15 cellular contexts compared by ENCODE assay signal in the genomic region with DNA sequence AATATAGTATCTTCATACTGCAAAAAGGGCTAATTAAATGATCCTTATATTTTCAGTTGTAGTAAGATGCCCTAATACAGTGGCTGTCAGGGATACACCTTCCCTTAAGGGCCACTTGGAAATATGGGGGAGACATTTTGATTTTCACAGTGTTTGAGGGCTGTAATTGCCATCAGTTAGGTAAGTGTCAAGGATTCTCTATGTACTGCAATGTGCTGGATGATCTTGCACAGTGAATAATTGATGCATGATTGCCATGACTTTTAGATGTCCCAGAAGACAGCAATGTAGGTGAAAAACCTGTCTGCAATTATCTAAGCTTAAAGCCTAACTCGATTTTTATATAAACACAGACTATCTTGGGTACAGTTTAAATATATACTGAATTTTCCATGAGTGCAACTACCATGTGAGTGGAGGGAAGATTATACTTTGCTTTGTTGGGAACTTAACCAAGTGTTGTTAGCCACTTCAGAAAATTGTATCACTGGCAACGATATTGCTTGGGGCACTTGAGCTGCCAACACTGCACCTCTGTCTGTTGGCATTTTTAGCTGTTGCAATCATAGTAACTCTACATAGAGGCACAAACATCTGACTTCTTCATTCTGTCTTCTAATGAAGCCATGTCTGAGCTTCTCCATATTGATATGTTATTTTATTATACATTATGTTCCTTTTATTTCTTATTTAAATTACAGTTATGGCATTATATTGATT. TPM values are rescaled to one million over a fixed set of nuclear protein-coding genes. Genes with fewer than 3 reads are reported as not detected.
DNase-seq lines count a peak whose midpoint lies in the region; ATAC-seq and TF ChIP-seq lines count a peak whose summit lies in the region.
"Had no signal": no experiment of that assay in that cellular context is flagged by ENCODE, and none has a peak within 500 bp of the region (broad histone marks: within the 10 kb centered on the region; RNA-seq: fewer than 3 reads in every experiment).

No MANE protein-coding gene starts in this region.

- H3K4me3 ChIP-seq in heart right ventricle (no peak overlapping the region), right cardiac atrium (ENCODE audit: low read length) (no peak overlapping the region)
- H3K4me3 ChIP-seq: A549, GM23338 had no signal

- H3K27ac ChIP-seq in heart right ventricle: peak overlapping the region in 4 of 10 donors; percentile 35 to 57 (median 40)
- no peak overlapping the region for H3K27ac ChIP-seq in right cardiac atrium (ENCODE audit: low read length)
- H3K27ac ChIP-seq: A549, C4-2B, HL-60 had no signal

- WGBS in heart right ventricle, 2 donors: 38 to 43% methylated on average over 2 of the region's 2 CpGs
- 45% methylated on average over 2 of the region's 2 CpGs for whole genome bisulfite sequencing in right cardiac atrium

- in situ Hi-C loops in SK-MEL-5 (cut with HindIII; ENCODE audit: low pct_unique_long_range_greater_than_20kb, low sequenced_read_pairs): loop anchor here (25.0 kb wide), 1 partner anchor 287 kb away; no protein-coding TSS in a partner anchor

- ATAC-seq in heart right ventricle (peak; percentile 49 to 93 (median 82)), right cardiac atrium (peak; percentile 81 to 84), HG02840 (IDR thresholded peaks at IDR 0.05; ENCODE audit: low FRiP score, unreplicated experiment) (no peak)
- ATAC-seq: A549, GM23338 had no signal

- no peak for TF ChIP-seq CTCF in heart right ventricle (IDR thresholded peaks at IDR 0.05)

- peak; percentile 40 for DNase-seq in SK-MEL-5 (ENCODE audit: low read depth, low spot score)
- peak; percentile 20 for DNase-seq in epidermal melanocyte (ENCODE audit: insufficient read length, low spot score)
- DNase-seq in heart right ventricle: no peak
- DNase-seq in right cardiac atrium: no peak
- DNase-seq in pons (ENCODE audit: low spot score): no peak
- no peak for DNase-seq in NCI-H187 (lab: John Stamatoyannopoulos, UW)
- DNase-seq: AML-193; Caco-2; CD4-positive, alpha-beta T cell; HCEC 1CT had no signal

- H3K9me3 ChIP-seq in heart right ventricle: peaks cover 0 to 6% (median 3%) of the 10 kb centered on the region in 11 donors
- no peaks in the 10 kb centered on the region for H3K9me3 ChIP-seq in right cardiac atrium (ENCODE audit: control insufficient read depth, low read length)
- H3K9me3 ChIP-seq: A549, Caco-2 had no signal

- H3K27me3 ChIP-seq in heart right ventricle: no peaks in the 10 kb centered on the region
- H3K27me3 ChIP-seq in right cardiac atrium (ENCODE audit: control insufficient read depth, insufficient read depth): no peaks in the 10 kb centered on the region

- intact Hi-C loops in heart right ventricle (cut with DNase I): no loop called here
- intact Hi-C loops in right cardiac atrium (cut with DNase I): no loop called here

- H3K36me3 ChIP-seq in heart right ventricle: no peaks in the 10 kb centered on the region

- H3K4me1 ChIP-seq in heart right ventricle (peaks cover 0 to 20% (median 3%) of the 10 kb centered on the region in 9 donors), right cardiac atrium (ENCODE audit: control insufficient read depth, insufficient read depth, low read length) (no peaks in the 10 kb centered on the region)
- H3K4me1 ChIP-seq: A549 had no signal

RNA-seq across cellular contexts. Expression of a gene that starts 45.2 kb away (rescaled TPM):
- 32.4 and 37.4 TPM in 2 replicates for total RNA-seq in SK-MEL-5 (2014; rRNA removed; shearing (Covaris generic))
- 26.0 and 38.1 TPM in 2 replicates for polyA plus RNA-seq in SK-MEL-5 (2015; cell fraction: cytosol; rRNA removed)
- polyA plus RNA-seq in SK-MEL-5 (2015; cell fraction: nucleus; rRNA removed): 3.6 and 12.3 TPM in 2 replicates
- total RNA-seq in heart right ventricle (10 to 100 TPM; 19.4 to 31.0 (median 27.0) TPM), right cardiac atrium (10 to 100 TPM; 15.7 to 20.6 (median 19.7) TPM)
- polyA plus RNA-seq in heart right ventricle (10 to 100 TPM in 1 of 2 donors, 1 to 10 TPM in 1; 3.7 to 23.1 TPM), right cardiac atrium (20.7 TPM)

RNA-seq across cellular contexts. Expression of a gene that starts 45.3 kb away (rescaled TPM):
- 15.2 and 15.8 TPM in 2 replicates for total RNA-seq in SK-MEL-5 (2014; rRNA removed; shearing (Covaris generic))
- 6.8 and 7.2 TPM in 2 replicates for polyA plus RNA-seq in SK-MEL-5 (2015; cell fraction: cytosol; rRNA removed)
- polyA plus RNA-seq in SK-MEL-5 (2015; cell fraction: nucleus; rRNA removed): 29.0 and 33.5 TPM in 2 replicates
- 1 to 10 TPM; 1.9 to 3.5 (median 2.8) TPM for total RNA-seq in heart right ventricle
- polyA plus RNA-seq in heart right ventricle: 1 to 10 TPM; 2.4 to 2.5 TPM
- total RNA-seq in right cardiac atrium: 1 to 10 TPM; 2.7 to 3.5 (median 3.1) TPM
- polyA plus RNA-seq in right cardiac atrium: 1.7 TPM

Comparison
In these comparisons a context has a peak if more than half of its experiments do, and no peak if none do; other contexts are left out.
1. DNase-seq: peak in SK-MEL-5 (single experiment) and epidermal melanocyte (single experiment); none in heart right ventricle (0 of 2), right cardiac atrium (0 of 3), pons (single experiment) and NCI-H187 (0 of 2).